Comparison of ENCODE assay signal across 8 cellular contexts in the genomic region with DNA sequence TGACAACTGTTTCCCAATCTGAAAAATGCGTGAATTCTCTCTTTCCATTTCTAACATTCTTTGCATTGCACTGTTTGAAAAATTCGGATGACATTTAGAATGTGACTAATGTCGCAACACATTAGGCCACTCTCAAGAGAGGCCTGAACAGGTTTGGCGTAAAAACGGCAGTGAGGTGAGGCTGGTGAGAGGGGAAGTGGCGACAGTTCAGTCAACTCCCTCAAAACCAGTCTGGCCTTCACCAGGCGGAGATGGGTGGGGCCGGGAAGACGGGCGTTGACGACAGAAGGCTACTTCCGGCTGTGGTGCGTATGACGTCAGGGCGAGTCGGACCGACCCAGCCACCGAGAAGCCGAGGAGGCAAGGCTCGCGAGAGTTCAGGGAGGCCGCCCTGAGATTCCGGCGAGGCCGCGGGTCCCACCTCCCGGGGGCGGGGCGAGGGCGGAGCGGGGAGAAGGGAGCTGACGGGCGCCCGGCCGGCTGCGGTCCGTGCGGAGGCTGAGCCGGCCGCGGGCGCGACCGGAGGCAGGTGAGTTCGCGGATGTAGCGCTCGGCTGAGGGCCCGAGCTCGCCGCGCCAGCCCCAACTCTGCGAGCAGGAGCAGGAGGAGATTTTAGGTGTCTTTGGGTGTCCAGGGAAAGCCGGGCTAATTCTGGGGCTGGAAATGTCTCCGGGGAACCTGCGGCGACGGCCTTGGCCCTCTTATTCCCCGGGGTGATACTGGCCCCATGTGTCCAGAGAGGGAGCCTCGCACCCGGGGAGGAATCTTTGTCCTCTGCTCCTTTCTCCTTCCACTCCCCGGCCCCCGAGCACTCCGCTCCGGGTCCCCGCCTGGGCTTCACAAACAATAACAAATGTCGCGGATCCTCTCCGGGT. TPM values are rescaled to one million over a fixed set of nuclear protein-coding genes. Genes with fewer than 3 reads are reported as not detected.
DNase-seq lines count a peak whose midpoint lies in the region; ATAC-seq, FAIRE-seq and TF ChIP-seq lines count a peak whose summit lies in the region.

A gene (plus strand): TSS at position 483 of the 876 bp plus-strand sequence. CDS start 53,435 bp downstream, outside the sequence.

- no peaks in the 10 kb centered on the region for H3K36me3 ChIP-seq in HepG2 (replicated peaks in 1 of 2; ENCODE audit: control insufficient read depth in 1 of 2, insufficient read depth in 2 of 2, low read length in 2 of 2)

- H3K4me1 ChIP-seq in HepG2 (ENCODE audit: insufficient read depth, low read length), result peaks cover 32% of the 10 kb centered on the region

- H3K27ac ChIP-seq in HepG2 (ENCODE audit: extremely low read length, insufficient read depth, low read length), result peak within 1 kb of the TSS; percentile 76

- H3K27ac Mint-ChIP-seq in CD14-positive monocyte, result peak within 1 kb of the TSS; percentile 97 to 100 (median 98)

- ATAC-seq in GM19328 (IDR thresholded peaks at IDR 0.05; ENCODE audit: unreplicated experiment), result peak; percentile 92
- ATAC-seq in HG03520 (IDR thresholded peaks at IDR 0.05; ENCODE audit: unreplicated experiment), result peak; percentile 92
- peak; percentile 99 for ATAC-seq in HepG2

- BruUV-seq in HepG2 (replicated peaks; lab: Mats Ljungman, UMichigan), result no TSS peak

- peak; percentile 78 for TF ChIP-seq RAD21 in HepG2 (CRISPR knock-in tag; IDR thresholded peaks at IDR 0.05)

- CTCF ChIA-PET in HepG2 (lab: Yijun Ruan, JAX; ENCODE audit: low intra/inter-chr PET ratio, low total read pairs), result no interaction called here

- H4K20me1 ChIP-seq in HepG2 (ENCODE audit: insufficient read depth, low read length), result no peaks in the 10 kb centered on the region

- WGBS in HepG2 (ENCODE audit: low lambda C conversion rate), result 8% methylated on average over 20 of the region's 69 CpGs

- peak; percentile 82 for FAIRE-seq in HepG2 (lab: Jason Lieb, UNC)

- in situ Hi-C loops in HepG2 (cut with HindIII; ENCODE audit: extremely low pct_ligation_motif_present, low pct_unique_long_range_greater_than_20kb), result no loop called here

- TF ChIP-seq POLR2A in HepG2 (IDR thresholded peaks at IDR 0.05; ENCODE audit: insufficient read depth in 1 of 2, low read depth in 2 of 2, low read length in 2 of 2), result peak; percentile 93 to 95

- H2AFZ ChIP-seq in HepG2 (ENCODE audit: low read length), result peak within 1 kb of the TSS; percentile 98

- intact Hi-C loops in CD14-positive monocyte (cut with micrococcal nuclease), result loop anchor here (2.0 to 5.0 kb wide), 2 partner anchors 63 to 67 kb away; no protein-coding TSS in a partner anchor
- intact Hi-C loops in HepG2 (cut with micrococcal nuclease; ENCODE audit: unreplicated experiment), result loop anchor here (5.0 kb wide), 1 partner anchor 48 kb away; no protein-coding TSS in a partner anchor

- H3K9me3 Mint-ChIP-seq in CD14-positive monocyte, result peaks cover 0 to 3% (median 0%) of the 10 kb centered on the region in 7 donors

- TF ChIP-seq CTCF in CD14-positive monocyte (IDR thresholded peaks at IDR 0.05) (peak; percentile 34), HepG2 (CRISPR knock-in tag; IDR thresholded peaks at IDR 0.05) (peak; percentile 66)

- no peak for TF ChIP-seq EP300 in HepG2 (IDR thresholded peaks at IDR 0.05; ENCODE audit: low read depth in 2 of 2, low read length in 2 of 2)
- no peak for TF ChIP-seq EP300 in HepG2 (CRISPR knock-in tag; IDR thresholded peaks at IDR 0.05; ENCODE audit: borderline replicate concordance)

- H3K9ac ChIP-seq in HepG2 (ENCODE audit: insufficient read depth, low read depth, low read length), result peak within 1 kb of the TSS; percentile 87

- peak within 1 kb of the TSS; percentile 99 for H3K4me3 Mint-ChIP-seq in CD14-positive monocyte

- peak within 1 kb of the TSS; percentile 70 to 86 (median 76) for H3K4me3 ChIP-seq in HepG2 (replicated peaks in 1 of 3; ENCODE audit: insufficient read depth in 1 of 3, low read depth in 2 of 3, low read length in 3 of 3)

- peaks cover 18% of the 10 kb centered on the region for H3K79me2 ChIP-seq in HepG2 (ENCODE audit: insufficient read depth, low read length)

- H3K27me3 ChIP-seq in HepG2 (ENCODE audit: control insufficient read depth in 1 of 2, insufficient read depth in 2 of 2, low read length in 2 of 2), result no peaks in the 10 kb centered on the region; a peak in 1 of 5 replicates

- peaks cover 0 to 1% (median 0%) of the 10 kb centered on the region in 3 donors for H3K27me3 Mint-ChIP-seq in CD14-positive monocyte (ENCODE audit: low read depth in 3 of 3)

- H3K9me3 ChIP-seq in HepG2 (ENCODE audit: low read length), result no peaks in the 10 kb centered on the region

- POLR2A ChIA-PET in HepG2 (lab: Yijun Ruan, JAX), result interaction anchor here (0.6 to 1.8 kb wide), 10 partner anchors 14 to 222 kb away, joined by 3 to 7 read pairs (median 4); a partner anchor contains a TSS

- peaks cover 47% of the 10 kb centered on the region for H3K4me1 Mint-ChIP-seq in CD14-positive monocyte

- H3K4me2 ChIP-seq in HepG2 (ENCODE audit: low read depth, low read length), result peak within 1 kb of the TSS; percentile 87

- DNase-seq in CD14-positive monocyte (ENCODE audit: low spot score) (peak; percentile 99), NCI-H526 treated with DMSO at 0.1 percent for 48 hours (lab: John Stamatoyannopoulos, UW) (peak; percentile 83), dermis blood vessel endothelial cell (peak; percentile 96), HepG2 (ENCODE audit: low spot score) (peak; percentile 91)
- DNase-seq in activated CD4-positive, alpha-beta T cell treated with anti-CD3 and anti-CD28 coated beads, Interleukin-2, amount 50 U/mL, for 4 hours, result peak; percentile 95
- peak; percentile 99 for DNase-seq in stimulated activated CD4-positive, alpha-beta T cell treated with anti-CD3 and anti-CD28 coated beads, Interleukin-4, amount 100 ng/mL, for 1 hour

- peaks cover 0 to 5% of the 10 kb centered on the region in 2 donors for H3K36me3 Mint-ChIP-seq in CD14-positive monocyte

TF ChIP-seq in HepG2, 621 proteins besides CTCF, POLR2A, EP300 and RAD21 (continues in another document):
- TF ChIP-seq MAFK (conservative IDR thresholded peaks at IDR 0.05 in 1 of 2, IDR thresholded peaks at IDR 0.05 in 1 of 2; ENCODE audit: low read length in 2 of 2), result no peak
- peak; percentile 57; the same call in 1 of the 2 replicates for TF ChIP-seq KLF9 (CRISPR knock-in tag; IDR thresholded peaks at IDR 0.05; ENCODE audit: low read depth)
- peak; percentile 45; the same call in 1 of the 2 replicates for TF ChIP-seq BORCS8-MEF2B (CRISPR knock-in tag; IDR thresholded peaks at IDR 0.05)
- TF ChIP-seq ZFP36 (IDR thresholded peaks at IDR 0.05; ENCODE audit: borderline replicate concordance, low read depth, low read length, partially characterized antibody), result no peak
- no peak for TF ChIP-seq LCORL (IDR thresholded peaks at IDR 0.05)
- TF ChIP-seq LCORL (CRISPR knock-in tag; IDR thresholded peaks at IDR 0.05), result peak; percentile 56; the same call in 1 of the 2 replicates
- TF ChIP-seq, protein P1, sequence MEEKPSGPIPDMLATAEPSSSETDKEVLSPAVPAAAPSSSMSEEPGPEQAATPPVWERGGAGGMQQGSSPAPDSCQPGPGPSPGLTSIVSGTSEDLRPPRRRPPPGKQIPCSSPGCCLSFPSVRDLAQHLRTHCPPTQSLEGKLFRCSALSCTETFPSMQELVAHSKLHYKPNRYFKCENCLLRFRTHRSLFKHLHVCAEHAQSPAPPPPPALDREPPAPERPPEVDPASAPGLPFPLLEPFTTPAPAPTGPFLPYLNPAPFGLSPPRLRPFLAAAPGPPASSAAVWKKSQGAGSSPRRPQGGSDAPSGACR (CRISPR knock-in tag; IDR thresholded peaks at IDR 0.05), result peak; percentile 40; the same call in 1 of the 2 replicates

RNA-seq across cellular contexts. Expression of the gene that starts here (rescaled TPM):
- 10 to 100 TPM; 20.0 to 29.5 TPM for polyA plus RNA-seq in CD14-positive monocyte
- 75.9 and 91.6 TPM in 2 replicates for total RNA-seq in dermis blood vessel endothelial cell
- total RNA-seq in HepG2 (2016; rRNA removed; fragmentation: Illumina TruSeq; extraction: Trizol), result 26.4 and 50.0 TPM in 2 replicates
- total RNA-seq in HepG2 (2016; cell fraction: cytosol; rRNA removed; fragmentation: Illumina TruSeq; extraction: Trizol; ENCODE audit: low read depth), result 3.3 and 3.9 TPM in 2 replicates
- total RNA-seq in HepG2 (2016; cell fraction: insoluble cytoplasmic fraction; rRNA removed; fragmentation: Illumina TruSeq; extraction: Trizol), result 28.4 and 50.0 TPM in 2 replicates
- 9.2 and 9.5 TPM in 2 replicates for total RNA-seq in HepG2 (2016; cell fraction: membrane; rRNA removed; fragmentation: Illumina TruSeq; extraction: Trizol)
- 16.6 and 22.0 TPM in 2 replicates for total RNA-seq in HepG2 (2016; cell fraction: nucleus; rRNA removed; fragmentation: Illumina TruSeq; extraction: Trizol)
- polyA plus RNA-seq in HepG2 (2011; rRNA removed), result 5.6 and 6.1 TPM in 2 replicates
- polyA plus RNA-seq in HepG2 (2011; cell fraction: cytosol; rRNA removed), result 1.7 and 2.9 TPM in 2 replicates
- polyA plus RNA-seq in HepG2 (2011; cell fraction: nucleus; rRNA removed), result 4.0 and 6.4 TPM in 2 replicates
- polyA plus RNA-seq in HepG2 (2012), result 9.9 and 10.9 TPM in 2 replicates
- 1.5 and 2.2 TPM in 2 replicates for polyA plus RNA-seq in HepG2 (2016; cell fraction: cytosol; fragmentation: Illumina TruSeq; extraction: Trizol; ENCODE audit: low read depth)
- 24.1 and 27.8 TPM in 2 replicates for polyA plus RNA-seq in HepG2 (2016; cell fraction: insoluble cytoplasmic fraction; fragmentation: Illumina TruSeq; extraction: Trizol; ENCODE audit: low read depth)
- 4.4 and 5.5 TPM in 2 replicates for polyA plus RNA-seq in HepG2 (2016; cell fraction: membrane; fragmentation: Illumina TruSeq; extraction: Trizol; ENCODE audit: low read depth)
- 16.5 and 18.5 TPM in 2 replicates for polyA plus RNA-seq in HepG2 (2016; cell fraction: nucleus; fragmentation: Illumina TruSeq; extraction: Trizol; ENCODE audit: insufficient read depth, low read depth)
- polyA minus RNA-seq in HepG2 (2011; rRNA and poly(A)+ RNA removed; ENCODE audit: low replicate concordance), result 2.7 and 5.1 TPM in 2 replicates
- 6.2 and 11.1 TPM in 2 replicates for polyA minus RNA-seq in HepG2 (2011; cell fraction: cytosol; rRNA and poly(A)+ RNA removed)
- 17.9 and 20.6 TPM in 2 replicates for polyA minus RNA-seq in HepG2 (2011; cell fraction: nucleus; rRNA and poly(A)+ RNA removed)

Comparison
In these comparisons a context has a peak if more than half of its experiments do, and no peak if none do; other contexts are left out.
1. Peak in every context shown above with its lines: DNase-seq, ATAC-seq, H3K4me3 ChIP-seq and H3K27ac ChIP-seq.